Comparison of ENCODE assay signal across 1 cellular context in the genomic region with DNA sequence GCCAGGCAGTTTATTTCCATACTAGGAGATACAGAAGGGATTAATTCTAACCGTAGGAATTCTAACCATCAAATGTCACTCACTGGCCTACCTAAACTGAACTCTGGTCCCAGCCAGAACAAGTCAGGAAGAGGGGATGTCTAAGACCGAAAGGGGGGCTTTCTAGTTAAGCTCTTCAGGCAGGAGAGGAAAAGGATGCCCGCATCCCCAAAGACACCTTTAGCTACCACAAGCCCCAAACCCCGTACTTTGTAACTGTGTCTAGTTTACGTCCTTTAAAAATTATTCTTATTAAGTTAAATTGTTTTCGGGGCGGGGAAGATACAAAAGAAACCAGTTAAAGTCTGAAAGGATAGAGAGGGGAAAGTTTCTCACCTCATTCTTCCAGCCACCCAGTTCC.
TF ChIP-seq lines count a peak whose summit lies in the region.

No MANE protein-coding gene starts in this region.

TF ChIP-seq in HCT116, 20 proteins besides CTCF, POLR2A, EP300 and RAD21 (continued from another document):
- TF ChIP-seq, protein P1, sequence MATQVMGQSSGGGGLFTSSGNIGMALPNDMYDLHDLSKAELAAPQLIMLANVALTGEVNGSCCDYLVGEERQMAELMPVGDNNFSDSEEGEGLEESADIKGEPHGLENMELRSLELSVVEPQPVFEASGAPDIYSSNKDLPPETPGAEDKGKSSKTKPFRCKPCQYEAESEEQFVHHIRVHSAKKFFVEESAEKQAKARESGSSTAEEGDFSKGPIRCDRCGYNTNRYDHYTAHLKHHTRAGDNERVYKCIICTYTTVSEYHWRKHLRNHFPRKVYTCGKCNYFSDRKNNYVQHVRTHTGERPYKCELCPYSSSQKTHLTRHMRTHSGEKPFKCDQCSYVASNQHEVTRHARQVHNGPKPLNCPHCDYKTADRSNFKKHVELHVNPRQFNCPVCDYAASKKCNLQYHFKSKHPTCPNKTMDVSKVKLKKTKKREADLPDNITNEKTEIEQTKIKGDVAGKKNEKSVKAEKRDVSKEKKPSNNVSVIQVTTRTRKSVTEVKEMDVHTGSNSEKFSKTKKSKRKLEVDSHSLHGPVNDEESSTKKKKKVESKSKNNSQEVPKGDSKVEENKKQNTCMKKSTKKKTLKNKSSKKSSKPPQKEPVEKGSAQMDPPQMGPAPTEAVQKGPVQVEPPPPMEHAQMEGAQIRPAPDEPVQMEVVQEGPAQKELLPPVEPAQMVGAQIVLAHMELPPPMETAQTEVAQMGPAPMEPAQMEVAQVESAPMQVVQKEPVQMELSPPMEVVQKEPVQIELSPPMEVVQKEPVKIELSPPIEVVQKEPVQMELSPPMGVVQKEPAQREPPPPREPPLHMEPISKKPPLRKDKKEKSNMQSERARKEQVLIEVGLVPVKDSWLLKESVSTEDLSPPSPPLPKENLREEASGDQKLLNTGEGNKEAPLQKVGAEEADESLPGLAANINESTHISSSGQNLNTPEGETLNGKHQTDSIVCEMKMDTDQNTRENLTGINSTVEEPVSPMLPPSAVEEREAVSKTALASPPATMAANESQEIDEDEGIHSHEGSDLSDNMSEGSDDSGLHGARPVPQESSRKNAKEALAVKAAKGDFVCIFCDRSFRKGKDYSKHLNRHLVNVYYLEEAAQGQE (IDR thresholded peaks at IDR 0.05; ENCODE audit: low read depth): no peak
- TF ChIP-seq CEBPB (IDR thresholded peaks at IDR 0.05; ENCODE audit: low read depth) (no peak), JUND (IDR thresholded peaks at IDR 0.05) (no peak), CBX3 (IDR thresholded peaks at IDR 0.05; ENCODE audit: low read depth) (no peak), SRF (IDR thresholded peaks at IDR 0.05; ENCODE audit: low read depth) (no peak), FOSL1 (IDR thresholded peaks at IDR 0.05; ENCODE audit: low read depth) (no peak), EZH2 (IDR thresholded peaks at IDR 0.05) (no peak)
- TF ChIP-seq, protein P2, sequence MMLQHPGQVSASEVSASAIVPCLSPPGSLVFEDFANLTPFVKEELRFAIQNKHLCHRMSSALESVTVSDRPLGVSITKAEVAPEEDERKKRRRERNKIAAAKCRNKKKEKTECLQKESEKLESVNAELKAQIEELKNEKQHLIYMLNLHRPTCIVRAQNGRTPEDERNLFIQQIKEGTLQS (IDR thresholded peaks at IDR 0.05): no peak
